ENCODE assay signal across 29 cellular contexts in genomic region chr2:44315945-44316344, GRCh38. TPM values are rescaled to one million over a fixed set of nuclear protein-coding genes. Genes with fewer than 3 reads are reported as not detected.
DNase-seq lines count a peak whose midpoint lies in the region; ATAC-seq, FAIRE-seq and TF ChIP-seq lines count a peak whose summit lies in the region.
"Had no signal": no experiment of that assay in that cellular context is flagged by ENCODE, and none has a peak within 500 bp of the region (broad histone marks: within the 10 kb centered on the region; RNA-seq: fewer than 3 reads in every experiment).

No MANE protein-coding gene starts in this region.

- intact Hi-C loops in HepG2 (cut with micrococcal nuclease; ENCODE audit: unreplicated experiment) (no loop called here), right lobe of liver (cut with DNase I) (no loop called here)

- DNase-seq in HepG2 (ENCODE audit: low spot score), result peak; percentile 17
- DNase-seq in right lobe of liver, result no peak
- no peak for DNase-seq in WTC11 (ENCODE audit: low spot score)
- no peak for DNase-seq in HFFc6
- DNase-seq in small intestine, result no peak
- DNase-seq: 8988T; ACHN; BE2C; C1 segment of cervical spinal cord; CD4-positive, alpha-beta memory T cell; CD4-positive, CD25-positive, alpha-beta regulatory T cell; CD8-positive, alpha-beta memory T cell; COR-L47; DMS 273 treated with DMSO at 0.1 percent for 48 hours; DMS153; DMS53; DMS79; DND-41; EL; GDM1 had no signal

- BruUV-seq in HepG2 (replicated peaks; lab: Mats Ljungman, UMichigan), result no TSS peak

- H3K4me3 ChIP-seq in HepG2 (replicated peaks in 1 of 3; ENCODE audit: insufficient read depth in 1 of 3, low read depth in 2 of 3, low read length in 3 of 3), result no peak overlapping the region
- no peak overlapping the region for H3K4me3 ChIP-seq in right lobe of liver
- H3K4me3 ChIP-seq in small intestine (ENCODE audit: low read depth in 1 of 2, low read length in 2 of 2), result no peak overlapping the region
- H3K4me3 ChIP-seq: BLaER1, GM12878 had no signal

- H3K27ac ChIP-seq in HepG2 (ENCODE audit: extremely low read length, insufficient read depth, low read length) (peak overlapping the region; percentile 41), right lobe of liver (no peak overlapping the region), small intestine (ENCODE audit: low read depth in 1 of 2, low read length in 1 of 2) (no peak overlapping the region)
- H3K27ac ChIP-seq: BLaER1 had no signal

- no peak overlapping the region for H2AFZ ChIP-seq in HepG2 (ENCODE audit: low read length)

- H3K4me1 ChIP-seq in HepG2 (ENCODE audit: insufficient read depth, low read length) (peaks cover 16% of the 10 kb centered on the region), right lobe of liver (no peaks in the 10 kb centered on the region), small intestine (ENCODE audit: control insufficient read depth in 2 of 2, insufficient read depth in 1 of 2, low read depth in 1 of 2, low read length in 1 of 2) (no peaks in the 10 kb centered on the region)
- H3K4me1 ChIP-seq: BE2C, BLaER1 had no signal

- H3K9me3 ChIP-seq in HepG2 (ENCODE audit: low read length), result peaks cover 7% of the 10 kb centered on the region
- peaks cover 0 to under 1% (median 0%) of the 10 kb centered on the region in 4 donors for H3K9me3 ChIP-seq in right lobe of liver
- no peaks in the 10 kb centered on the region for H3K9me3 ChIP-seq in small intestine (ENCODE audit: control insufficient read depth, low read depth)

- H3K27me3 Mint-ChIP-seq in WTC11 (ENCODE audit: low read depth), result no peaks in the 10 kb centered on the region
- no peaks in the 10 kb centered on the region for H3K27me3 Mint-ChIP-seq in HFFc6 (ENCODE audit: insufficient read depth)
- H3K27me3 Mint-ChIP-seq: CD4-positive, alpha-beta memory T cell; CD4-positive, CD25-positive, alpha-beta regulatory T cell; CD8-positive, alpha-beta memory T cell had no signal

- POLR2A ChIA-PET in HepG2 (lab: Yijun Ruan, JAX) (no interaction called here), WTC11 (lab: Charles Lee) (interaction anchor here (0.6 kb wide), 2 partner anchors 308 to 582 kb away, joined by 3 to 6 read pairs; no protein-coding TSS in a partner anchor)

- no peaks in the 10 kb centered on the region for H3K79me2 ChIP-seq in HepG2 (ENCODE audit: insufficient read depth, low read length)

- H3K9ac ChIP-seq in HepG2 (ENCODE audit: insufficient read depth, low read depth, low read length), result no peak overlapping the region
- H3K9ac ChIP-seq: BLaER1 had no signal

- TF ChIP-seq POLR2A in HepG2 (IDR thresholded peaks at IDR 0.05; ENCODE audit: insufficient read depth in 1 of 2, low read depth in 2 of 2, low read length in 2 of 2) (no peak), right lobe of liver (IDR thresholded peaks at IDR 0.05) (no peak)

- H3K4me2 ChIP-seq in HepG2 (ENCODE audit: low read depth, low read length), result no peak overlapping the region
- H3K4me2 ChIP-seq: BLaER1 had no signal

- peak overlapping the region; percentile 6; the same call in 1 of the 2 replicates for H3K27ac Mint-ChIP-seq in WTC11
- no peak overlapping the region for H3K27ac Mint-ChIP-seq in HFFc6
- H3K27ac Mint-ChIP-seq: CD4-positive, CD25-positive, alpha-beta regulatory T cell; CD8-positive, alpha-beta memory T cell had no signal

- no peak overlapping the region for H3K4me3 Mint-ChIP-seq in WTC11
- no peak overlapping the region for H3K4me3 Mint-ChIP-seq in HFFc6
- H3K4me3 Mint-ChIP-seq: CD14-positive monocyte; CD4-positive, alpha-beta memory T cell; CD4-positive, CD25-positive, alpha-beta regulatory T cell; CD8-positive, alpha-beta memory T cell had no signal

- H3K4me1 Mint-ChIP-seq in WTC11, result no peaks in the 10 kb centered on the region
- peaks cover 3% of the 10 kb centered on the region; the same call in 1 of the 2 replicates for H3K4me1 Mint-ChIP-seq in HFFc6 (ENCODE audit: low read depth)
- H3K4me1 Mint-ChIP-seq: CD4-positive, alpha-beta memory T cell; CD8-positive, alpha-beta memory T cell had no signal

- CTCF ChIA-PET in HepG2 (lab: Yijun Ruan, JAX; ENCODE audit: low intra/inter-chr PET ratio, low total read pairs) (no interaction called here), WTC11 (lab: Charles Lee) (interaction anchor here (0.7 to 1.5 kb wide), 3 partner anchors 20 to 639 kb away, joined by 3 to 5 read pairs (median 3); no protein-coding TSS in a partner anchor)

- no peaks in the 10 kb centered on the region for H4K20me1 ChIP-seq in HepG2 (ENCODE audit: insufficient read depth, low read length)
- H4K20me1 ChIP-seq: BLaER1 had no signal

- no peaks in the 10 kb centered on the region for H3K27me3 ChIP-seq in HepG2 (ENCODE audit: control insufficient read depth in 1 of 2, insufficient read depth in 2 of 2, low read length in 2 of 2)
- no peaks in the 10 kb centered on the region for H3K27me3 ChIP-seq in right lobe of liver
- H3K27me3 ChIP-seq in small intestine (ENCODE audit: control insufficient read depth in 2 of 2, insufficient read depth in 2 of 2, low read length in 2 of 2), result no peaks in the 10 kb centered on the region
- H3K27me3 ChIP-seq: BE2C, BLaER1 had no signal

- TF ChIP-seq EP300 in HepG2 (IDR thresholded peaks at IDR 0.05; ENCODE audit: low read depth in 2 of 2, low read length in 2 of 2) (no peak), HepG2 (CRISPR knock-in tag; IDR thresholded peaks at IDR 0.05; ENCODE audit: borderline replicate concordance) (no peak)

- H3K9me3 Mint-ChIP-seq in WTC11, result peaks cover 15% of the 10 kb centered on the region
- H3K9me3 Mint-ChIP-seq in HFFc6, result peaks cover 7% of the 10 kb centered on the region

- no peak for TF ChIP-seq RAD21 in HepG2 (CRISPR knock-in tag; IDR thresholded peaks at IDR 0.05)

- no peak for FAIRE-seq in HepG2 (lab: Jason Lieb, UNC)
- FAIRE-seq in small intestine (lab: Jason Lieb, UNC), result no peak
- FAIRE-seq: A204.1, GM12878, GM12892, GM18507 had no signal

- peak; percentile 69 for ATAC-seq in HepG2
- no peak for ATAC-seq in right lobe of liver
- no peak for ATAC-seq in WTC11
- ATAC-seq: GM12878 had no signal

- H3K36me3 Mint-ChIP-seq in WTC11 (peaks cover 36% of the 10 kb centered on the region), HFFc6 (ENCODE audit: low read depth) (peaks cover 61% of the 10 kb centered on the region)

- in situ Hi-C loops in HepG2 (cut with HindIII; ENCODE audit: extremely low pct_ligation_motif_present, low pct_unique_long_range_greater_than_20kb), result no loop called here

- TF ChIP-seq CTCF in HepG2 (CRISPR knock-in tag; IDR thresholded peaks at IDR 0.05) (no peak), right lobe of liver (IDR thresholded peaks at IDR 0.05) (no peak), WTC11 (IDR thresholded peaks at IDR 0.05) (no peak), HFFc6 (IDR thresholded peaks at IDR 0.05) (no peak)

- H3K36me3 ChIP-seq in HepG2 (replicated peaks in 1 of 2; ENCODE audit: control insufficient read depth in 1 of 2, insufficient read depth in 2 of 2, low read length in 2 of 2) (peaks cover 2 to 9% of the 10 kb centered on the region in 2 experiments; a peak in 3 of 5 replicates), right lobe of liver (peaks cover 0 to 17% (median 12%) of the 10 kb centered on the region in 4 donors), small intestine (ENCODE audit: control insufficient read depth in 2 of 2, insufficient read depth in 2 of 2, low read length in 2 of 2) (peaks cover 10 to 40% of the 10 kb centered on the region in 2 donors)

RNA-seq across cellular contexts. Expression of gene SLC3A1, which starts 40.7 kb away (rescaled TPM):
- total RNA-seq in HepG2 (2016; rRNA removed; fragmentation: Illumina TruSeq; extraction: Trizol) (not detected in 2 replicates), right lobe of liver (10 to 100 TPM in 3 of 6 experiments, 1 to 10 TPM in 2, under 1 TPM in 1; 0.89 to 58.2 (median 15.3) TPM), WTC11 (2021) (0.11 to 0.15 TPM in 2 of 3 replicates, not detected in the other)
- not detected in 2 replicates for total RNA-seq in HepG2 (2016; cell fraction: cytosol; rRNA removed; fragmentation: Illumina TruSeq; extraction: Trizol; ENCODE audit: low read depth)
- total RNA-seq in HepG2 (2016; cell fraction: insoluble cytoplasmic fraction; rRNA removed; fragmentation: Illumina TruSeq; extraction: Trizol), result not detected in 2 replicates
- total RNA-seq in HepG2 (2016; cell fraction: membrane; rRNA removed; fragmentation: Illumina TruSeq; extraction: Trizol), result not detected in 2 replicates
- not detected in 2 replicates for total RNA-seq in HepG2 (2016; cell fraction: nucleus; rRNA removed; fragmentation: Illumina TruSeq; extraction: Trizol)
- polyA plus RNA-seq in HepG2 (2011; rRNA removed) (0.15 and 0.18 TPM in 2 replicates), small intestine (10 to 100 TPM; 22.6 to 74.9 (median 72.7) TPM)
- polyA plus RNA-seq in HepG2 (2011; cell fraction: cytosol; rRNA removed), result 0.03 and 0.15 TPM in 2 replicates
- 0.10 TPM in 1 of 2 replicates, not detected in the other for polyA plus RNA-seq in HepG2 (2011; cell fraction: nucleus; rRNA removed)
- polyA plus RNA-seq in HepG2 (2012), result 0.19 and 0.35 TPM in 2 replicates
- not detected in 2 replicates for polyA plus RNA-seq in HepG2 (2016; cell fraction: cytosol; fragmentation: Illumina TruSeq; extraction: Trizol; ENCODE audit: low read depth)
- polyA plus RNA-seq in HepG2 (2016; cell fraction: insoluble cytoplasmic fraction; fragmentation: Illumina TruSeq; extraction: Trizol; ENCODE audit: low read depth), result not detected in 2 replicates
- polyA plus RNA-seq in HepG2 (2016; cell fraction: membrane; fragmentation: Illumina TruSeq; extraction: Trizol; ENCODE audit: low read depth), result not detected in 2 replicates
- polyA plus RNA-seq in HepG2 (2016; cell fraction: nucleus; fragmentation: Illumina TruSeq; extraction: Trizol; ENCODE audit: insufficient read depth, low read depth), result 0.31 TPM in 1 of 2 replicates, not detected in the other
- polyA minus RNA-seq in HepG2 (2011; rRNA and poly(A)+ RNA removed; ENCODE audit: low replicate concordance), result 0.42 TPM in 1 of 2 replicates, not detected in the other
- not detected in 2 replicates for polyA minus RNA-seq in HepG2 (2011; cell fraction: cytosol; rRNA and poly(A)+ RNA removed)
- 0.26 and 0.37 TPM in 2 replicates for polyA minus RNA-seq in HepG2 (2011; cell fraction: nucleus; rRNA and poly(A)+ RNA removed)
- under 1 TPM in 2 of 6 experiments, not detected in 4; 0.07 to 0.09 TPM for total RNA-seq in HFFc6 (2021; fragmentation: NEBNext Ultra II Directional; extraction: Animal tissue kit (Norgen Biotek cat#: 25700))
- total RNA-seq: A673, Daoy, G401, GM12878 had no signal
- polyA plus RNA-seq: CD14-positive monocyte had no signal

RNA-seq across cellular contexts. Expression of gene PREPL, which starts 45.3 kb away (rescaled TPM):
- total RNA-seq in HepG2 (2016; rRNA removed; fragmentation: Illumina TruSeq; extraction: Trizol) (34.3 and 56.1 TPM in 2 replicates), right lobe of liver (10 to 100 TPM; 13.6 to 20.8 (median 19.6) TPM), WTC11 (2021) (27.6 to 29.3 TPM (median 29.1 TPM) in 3 replicates)
- 3.1 and 3.2 TPM in 2 replicates for total RNA-seq in HepG2 (2016; cell fraction: cytosol; rRNA removed; fragmentation: Illumina TruSeq; extraction: Trizol; ENCODE audit: low read depth)
- 33.6 and 53.1 TPM in 2 replicates for total RNA-seq in HepG2 (2016; cell fraction: insoluble cytoplasmic fraction; rRNA removed; fragmentation: Illumina TruSeq; extraction: Trizol)
- 8.3 and 10.0 TPM in 2 replicates for total RNA-seq in HepG2 (2016; cell fraction: membrane; rRNA removed; fragmentation: Illumina TruSeq; extraction: Trizol)
- total RNA-seq in HepG2 (2016; cell fraction: nucleus; rRNA removed; fragmentation: Illumina TruSeq; extraction: Trizol), result 34.9 and 36.8 TPM in 2 replicates
- polyA plus RNA-seq in HepG2 (2011; rRNA removed) (15.2 and 19.7 TPM in 2 replicates), small intestine (10 to 100 TPM in 1 of 3 donors, 1 to 10 TPM in 2; 4.3 to 16.4 (median 6.3) TPM)
- 5.9 and 10.5 TPM in 2 replicates for polyA plus RNA-seq in HepG2 (2011; cell fraction: cytosol; rRNA removed)
- 11.8 and 17.5 TPM in 2 replicates for polyA plus RNA-seq in HepG2 (2011; cell fraction: nucleus; rRNA removed)
- polyA plus RNA-seq in HepG2 (2012), result 17.9 and 21.6 TPM in 2 replicates
- 0.65 and 0.70 TPM in 2 replicates for polyA plus RNA-seq in HepG2 (2016; cell fraction: cytosol; fragmentation: Illumina TruSeq; extraction: Trizol; ENCODE audit: low read depth)
- 40.9 and 42.7 TPM in 2 replicates for polyA plus RNA-seq in HepG2 (2016; cell fraction: insoluble cytoplasmic fraction; fragmentation: Illumina TruSeq; extraction: Trizol; ENCODE audit: low read depth)
- 2.1 and 2.8 TPM in 2 replicates for polyA plus RNA-seq in HepG2 (2016; cell fraction: membrane; fragmentation: Illumina TruSeq; extraction: Trizol; ENCODE audit: low read depth)
- 23.0 and 23.6 TPM in 2 replicates for polyA plus RNA-seq in HepG2 (2016; cell fraction: nucleus; fragmentation: Illumina TruSeq; extraction: Trizol; ENCODE audit: insufficient read depth, low read depth)
- 17.1 and 20.9 TPM in 2 replicates for polyA minus RNA-seq in HepG2 (2011; rRNA and poly(A)+ RNA removed; ENCODE audit: low replicate concordance)
- polyA minus RNA-seq in HepG2 (2011; cell fraction: cytosol; rRNA and poly(A)+ RNA removed), result 13.7 and 16.0 TPM in 2 replicates
- polyA minus RNA-seq in HepG2 (2011; cell fraction: nucleus; rRNA and poly(A)+ RNA removed), result 54.3 and 66.9 TPM in 2 replicates
- 10 to 100 TPM; 51.5 to 67.1 (median 55.6) TPM for total RNA-seq in HFFc6 (2021; fragmentation: NEBNext Ultra II Directional; extraction: Animal tissue kit (Norgen Biotek cat#: 25700))

RNA-seq across cellular contexts. Expression of gene CAMKMT, which starts 45.8 kb away (rescaled TPM):
- 15.3 and 20.8 TPM in 2 replicates for total RNA-seq in HepG2 (2016; rRNA removed; fragmentation: Illumina TruSeq; extraction: Trizol)
- 7.2 and 7.4 TPM in 2 replicates for total RNA-seq in HepG2 (2016; cell fraction: cytosol; rRNA removed; fragmentation: Illumina TruSeq; extraction: Trizol; ENCODE audit: low read depth)
- 16.8 and 17.7 TPM in 2 replicates for total RNA-seq in HepG2 (2016; cell fraction: insoluble cytoplasmic fraction; rRNA removed; fragmentation: Illumina TruSeq; extraction: Trizol)
- 7.1 and 9.1 TPM in 2 replicates for total RNA-seq in HepG2 (2016; cell fraction: membrane; rRNA removed; fragmentation: Illumina TruSeq; extraction: Trizol)
- total RNA-seq in HepG2 (2016; cell fraction: nucleus; rRNA removed; fragmentation: Illumina TruSeq; extraction: Trizol), result 33.5 and 39.9 TPM in 2 replicates
- polyA plus RNA-seq in HepG2 (2011; rRNA removed), result 4.9 and 6.9 TPM in 2 replicates
- polyA plus RNA-seq in HepG2 (2011; cell fraction: cytosol; rRNA removed), result 4.7 and 4.9 TPM in 2 replicates
- polyA plus RNA-seq in HepG2 (2011; cell fraction: nucleus; rRNA removed), result 5.4 and 5.7 TPM in 2 replicates
- polyA plus RNA-seq in HepG2 (2012), result 6.8 and 9.4 TPM in 2 replicates
- polyA plus RNA-seq in HepG2 (2016; cell fraction: cytosol; fragmentation: Illumina TruSeq; extraction: Trizol; ENCODE audit: low read depth), result 3.3 and 4.4 TPM in 2 replicates
- polyA plus RNA-seq in HepG2 (2016; cell fraction: insoluble cytoplasmic fraction; fragmentation: Illumina TruSeq; extraction: Trizol; ENCODE audit: low read depth), result 22.6 and 23.5 TPM in 2 replicates
- 6.3 and 7.0 TPM in 2 replicates for polyA plus RNA-seq in HepG2 (2016; cell fraction: membrane; fragmentation: Illumina TruSeq; extraction: Trizol; ENCODE audit: low read depth)
- polyA plus RNA-seq in HepG2 (2016; cell fraction: nucleus; fragmentation: Illumina TruSeq; extraction: Trizol; ENCODE audit: insufficient read depth, low read depth), result 16.3 and 17.1 TPM in 2 replicates
- 6.4 and 7.6 TPM in 2 replicates for polyA minus RNA-seq in HepG2 (2011; rRNA and poly(A)+ RNA removed; ENCODE audit: low replicate concordance)
- 3.4 and 7.7 TPM in 2 replicates for polyA minus RNA-seq in HepG2 (2011; cell fraction: cytosol; rRNA and poly(A)+ RNA removed)
- polyA minus RNA-seq in HepG2 (2011; cell fraction: nucleus; rRNA and poly(A)+ RNA removed), result 48.0 and 55.1 TPM in 2 replicates
- total RNA-seq in right lobe of liver, result 1 to 10 TPM; 2.0 to 7.4 (median 5.2) TPM
- 20.3 to 21.3 TPM (median 20.6 TPM) in 3 replicates for total RNA-seq in WTC11 (2021)
- total RNA-seq in HFFc6 (2021; fragmentation: NEBNext Ultra II Directional; extraction: Animal tissue kit (Norgen Biotek cat#: 25700)), result 1 to 10 TPM; 5.1 to 8.6 (median 7.0) TPM
- polyA plus RNA-seq in small intestine, result 1 to 10 TPM; 3.5 to 7.5 (median 6.3) TPM
